1 cellular context compared by ENCODE assay signal in genomic region chr2:18404708-18405107, GRCh38.
TF ChIP-seq lines count a peak whose summit lies in the region.

No MANE protein-coding gene starts in this region.

TF ChIP-seq in K562, 482 proteins besides CTCF, POLR2A, EP300 and RAD21 (continued from another document):
- TF ChIP-seq IRF1 (CRISPR knock-in tag; IDR thresholded peaks at IDR 0.05; ENCODE audit: borderline replicate concordance) = no peak
- TF ChIP-seq HCFC1 (IDR thresholded peaks at IDR 0.05; ENCODE audit: low read depth, low read length) = no peak
- no peak for TF ChIP-seq CEBPG (CRISPR knock-in tag; IDR thresholded peaks at IDR 0.05)
- no peak for TF ChIP-seq CEBPG (tag; conservative IDR thresholded peaks at IDR 0.05 in 1 of 2, IDR thresholded peaks at IDR 0.05 in 1 of 2)
- TF ChIP-seq FOSL1 (tag; conservative IDR thresholded peaks at IDR 0.05) = no peak
- no peak for TF ChIP-seq PHB2 (IDR thresholded peaks at IDR 0.05; ENCODE audit: low read depth)
- no peak for TF ChIP-seq ZNF277 (CRISPR knock-in tag; IDR thresholded peaks at IDR 0.05; ENCODE audit: borderline replicate concordance)
